12 cellular contexts compared by ENCODE assay signal in the genomic region with DNA sequence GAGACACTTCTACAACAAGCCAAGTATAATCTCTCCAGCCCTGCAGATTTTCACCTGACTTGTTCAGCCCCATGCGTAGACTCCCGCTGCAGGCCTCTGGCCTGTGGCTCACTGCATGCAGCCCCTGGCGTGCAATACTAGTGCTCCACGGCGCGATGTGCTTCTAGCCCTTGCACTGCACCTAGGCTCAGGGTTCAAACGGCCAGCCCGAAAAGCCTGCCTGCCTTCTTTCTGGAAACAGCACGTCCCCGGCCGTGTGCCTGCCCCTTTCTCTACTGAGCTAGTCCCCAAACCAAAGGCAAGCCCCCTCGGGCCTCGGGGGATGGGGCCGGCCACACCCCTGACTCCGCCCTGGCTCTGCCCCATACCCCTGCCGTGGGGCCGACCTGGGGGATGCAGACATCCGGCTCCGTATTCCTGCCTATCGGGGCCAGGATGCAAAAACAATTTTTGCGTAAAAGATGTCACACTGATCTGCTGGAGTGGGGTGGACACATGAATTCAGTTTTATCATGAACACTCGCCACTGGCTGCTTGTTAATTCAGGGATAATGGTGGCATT. TPM values are rescaled to one million over a fixed set of nuclear protein-coding genes. Genes with fewer than 3 reads are reported as not detected.
DNase-seq lines count a peak whose midpoint lies in the region; ATAC-seq and TF ChIP-seq lines count a peak whose summit lies in the region.
"Had no signal": no experiment of that assay in that cellular context is flagged by ENCODE, and none has a peak within 500 bp of the region (broad histone marks: within the 10 kb centered on the region; RNA-seq: fewer than 3 reads in every experiment).

No MANE protein-coding gene starts in this region.

- peak overlapping the region; percentile 73 for H3K27ac Mint-ChIP-seq in CD4-positive, alpha-beta T cell
- peak overlapping the region in 8 of 9 donors; percentile 51 to 84 (median 70) for H3K27ac Mint-ChIP-seq in naive thymus-derived CD4-positive, alpha-beta T cell

- no peak overlapping the region for H3K4me3 ChIP-seq in HEK293 (ENCODE audit: low read depth, low read length)
- H3K4me3 ChIP-seq in dorsolateral prefrontal cortex, result peak overlapping the region in 1 of 59 donors; percentile 4
- no peak overlapping the region for H3K4me3 ChIP-seq in naive thymus-derived CD4-positive, alpha-beta T cell (ENCODE audit: low read length)
- H3K4me3 ChIP-seq: HAP-1, heart right ventricle, prostate gland had no signal

- peaks cover 9% of the 10 kb centered on the region for H3K36me3 Mint-ChIP-seq in CD4-positive, alpha-beta T cell (ENCODE audit: low read depth)
- peaks cover 0 to 6% (median 0%) of the 10 kb centered on the region in 5 donors for H3K36me3 Mint-ChIP-seq in naive thymus-derived CD4-positive, alpha-beta T cell

- no peak for TF ChIP-seq CTCF in CD4-positive, alpha-beta T cell (IDR thresholded peaks at IDR 0.05)
- TF ChIP-seq CTCF in HEK293 (tag by site-specific recombination; IDR thresholded peaks at IDR 0.05) (no peak), dorsolateral prefrontal cortex (IDR thresholded peaks at IDR 0.05 in 54 of 56, conservative IDR thresholded peaks at IDR 0.05 in 2 of 56; ENCODE audit: low read depth in 1 of 56, partially characterized antibody in 56 of 56) (no peak)

- H3K9me3 ChIP-seq in CD4-positive, alpha-beta T cell (ENCODE audit: control insufficient read depth, low read length), result no peaks in the 10 kb centered on the region
- no peaks in the 10 kb centered on the region for H3K9me3 ChIP-seq in HEK293 (ENCODE audit: control insufficient read depth, insufficient read depth, low read depth, low read length)
- no peaks in the 10 kb centered on the region for H3K9me3 ChIP-seq in naive thymus-derived CD4-positive, alpha-beta T cell (ENCODE audit: control insufficient read depth in 2 of 3, low read length in 3 of 3)
- H3K9me3 ChIP-seq: HAP-1, heart right ventricle, prostate gland had no signal

- H3K27ac ChIP-seq in CD4-positive, alpha-beta T cell (ENCODE audit: low read depth, low read length), result no peak overlapping the region
- H3K27ac ChIP-seq in HEK293 (ENCODE audit: extremely low read depth, low read depth, low read length) (no peak overlapping the region), dorsolateral prefrontal cortex (peak overlapping the region in 58 of 59 donors; percentile 49 to 98 (median 94))
- H3K27ac ChIP-seq in naive thymus-derived CD4-positive, alpha-beta T cell (ENCODE audit: low read depth, low read length), result no peak overlapping the region
- H3K27ac ChIP-seq: heart right ventricle, prostate gland had no signal

- CTCF ChIA-PET in CD4-positive, alpha-beta T cell (lab: Charles Lee), result interaction anchor here (0.7 to 1.7 kb wide), 3 partner anchors 10 to 1093 kb away, joined by 3 to 7 read pairs (median 4); no protein-coding TSS in a partner anchor
- CTCF ChIA-PET in HEK293 (lab: Yijun Ruan, JAX), result interaction anchor here (0.6 kb wide), 2 partner anchors 11 to 20 kb away, joined by 3 to 6 read pairs; no protein-coding TSS in a partner anchor
- CTCF ChIA-PET in naive thymus-derived CD4-positive, alpha-beta T cell (lab: Charles Lee), result interaction anchor here (1.7 kb wide), 1 partner anchor 10 kb away, joined by 4 read pairs; no protein-coding TSS in a partner anchor

- H3K36me3 ChIP-seq in HEK293 (ENCODE audit: control insufficient read depth in 2 of 2, insufficient read depth in 1 of 2, low read length in 2 of 2), result peaks cover 0 to 17% of the 10 kb centered on the region in 2 experiments; a peak in 1 of 3 replicates
- peaks cover 0 to 29% (median 3%) of the 10 kb centered on the region in 3 experiments for H3K36me3 ChIP-seq in naive thymus-derived CD4-positive, alpha-beta T cell (ENCODE audit: control insufficient read depth in 2 of 3, insufficient read depth in 3 of 3, low read length in 3 of 3)
- H3K36me3 ChIP-seq: HAP-1 had no signal

- no peaks in the 10 kb centered on the region for H3K4me1 ChIP-seq in HEK293 (ENCODE audit: control insufficient read depth, insufficient read depth, low read length)
- H3K4me1 ChIP-seq in naive thymus-derived CD4-positive, alpha-beta T cell (ENCODE audit: control insufficient read depth in 2 of 2, insufficient read depth in 2 of 2, low read length in 2 of 2), result peaks cover 0 to 6% of the 10 kb centered on the region in 2 donors
- H3K4me1 ChIP-seq: HAP-1, prostate gland had no signal

- peak; percentile 25 for ATAC-seq in CD4-positive, alpha-beta T cell (ENCODE audit: poor library complexity)
- no peak for ATAC-seq in naive thymus-derived CD4-positive, alpha-beta T cell
- ATAC-seq in GM21447 (IDR thresholded peaks at IDR 0.05; ENCODE audit: unreplicated experiment), result no peak

- peaks cover 20% of the 10 kb centered on the region for H3K4me1 Mint-ChIP-seq in CD4-positive, alpha-beta T cell (ENCODE audit: low read depth)
- peaks cover 5 to 29% (median 17%) of the 10 kb centered on the region in 7 donors for H3K4me1 Mint-ChIP-seq in naive thymus-derived CD4-positive, alpha-beta T cell

- POLR2A ChIA-PET in CD4-positive, alpha-beta T cell (lab: Charles Lee), result no interaction called here
- POLR2A ChIA-PET in HEK293 (lab: Yijun Ruan, JAX), result no interaction called here
- POLR2A ChIA-PET in naive thymus-derived CD4-positive, alpha-beta T cell (lab: Charles Lee), result interaction anchor here (0.8 kb wide), 1 partner anchor 1922 kb away, joined by 3 read pairs; no protein-coding TSS in a partner anchor

- H3K27me3 ChIP-seq in CD4-positive, alpha-beta T cell (ENCODE audit: control insufficient read depth, insufficient read depth, low read length), result no peaks in the 10 kb centered on the region
- no peaks in the 10 kb centered on the region for H3K27me3 ChIP-seq in dorsolateral prefrontal cortex
- no peaks in the 10 kb centered on the region for H3K27me3 ChIP-seq in naive thymus-derived CD4-positive, alpha-beta T cell (ENCODE audit: control insufficient read depth in 2 of 2, insufficient read depth in 2 of 2, low read length in 2 of 2)
- H3K27me3 ChIP-seq: heart right ventricle had no signal

- no peaks in the 10 kb centered on the region for H3K27me3 Mint-ChIP-seq in CD4-positive, alpha-beta T cell
- H3K27me3 Mint-ChIP-seq in naive thymus-derived CD4-positive, alpha-beta T cell, result no peaks in the 10 kb centered on the region

- intact Hi-C loops in CD4-positive, alpha-beta T cell (cut with DNase I, micrococcal nuclease), result loop anchor here in 1 of 2 experiments (10.0 kb wide), 1 partner anchor 49 kb away; no protein-coding TSS in a partner anchor
- intact Hi-C loops in dorsolateral prefrontal cortex (cut with DNase I), result loop anchor here in 1 of 2 donors (5.0 to 10.0 kb wide), 4 partner anchors 51 to 319 kb away; a partner anchor contains a TSS
- intact Hi-C loops in naive thymus-derived CD4-positive, alpha-beta T cell (cut with micrococcal nuclease), result loop anchor here in 1 of 2 donors (10.0 kb wide), 1 partner anchor 59 kb away; no protein-coding TSS in a partner anchor

- no peak for DNase-seq in CD4-positive, alpha-beta T cell
- no peak for DNase-seq in dorsolateral prefrontal cortex
- no peak for DNase-seq in naive thymus-derived CD4-positive, alpha-beta T cell
- no peak for DNase-seq in CD1c-positive myeloid dendritic cell (ENCODE audit: extremely low spot score)
- no peak for DNase-seq in HCEC 1CT
- no peak for DNase-seq in anterior cingulate cortex (lab: John Stamatoyannopoulos, UW)
- DNase-seq: heart right ventricle, NCI-H2171 treated with DMSO at 0.1 percent for 48 hours had no signal

- no peak overlapping the region for H3K4me3 Mint-ChIP-seq in CD4-positive, alpha-beta T cell
- H3K4me3 Mint-ChIP-seq in naive thymus-derived CD4-positive, alpha-beta T cell, result peak overlapping the region in 6 of 10 donors; percentile 6 to 49 (median 28)

- H3K9me3 Mint-ChIP-seq in CD4-positive, alpha-beta T cell, result no peaks in the 10 kb centered on the region
- H3K9me3 Mint-ChIP-seq in naive thymus-derived CD4-positive, alpha-beta T cell, result no peaks in the 10 kb centered on the region

TF ChIP-seq in HEK293, 187 proteins besides CTCF, POLR2A, EP300 and RAD21:
- TF ChIP-seq KLF8 (tag by site-specific recombination; IDR thresholded peaks at IDR 0.05) (peak; percentile 68; the same call in 1 of the 2 replicates), SP7 (tag by site-specific recombination; IDR thresholded peaks at IDR 0.05) (0 out of 2 replicates have a peak, but pooled peaks have one; percentile 12), KLF1 (tag by site-specific recombination; IDR thresholded peaks at IDR 0.05) (peak; percentile 83), ZNF19 (tag by site-specific recombination; IDR thresholded peaks at IDR 0.05; ENCODE audit: low read depth) (no peak)
- TF ChIP-seq, protein P1, sequence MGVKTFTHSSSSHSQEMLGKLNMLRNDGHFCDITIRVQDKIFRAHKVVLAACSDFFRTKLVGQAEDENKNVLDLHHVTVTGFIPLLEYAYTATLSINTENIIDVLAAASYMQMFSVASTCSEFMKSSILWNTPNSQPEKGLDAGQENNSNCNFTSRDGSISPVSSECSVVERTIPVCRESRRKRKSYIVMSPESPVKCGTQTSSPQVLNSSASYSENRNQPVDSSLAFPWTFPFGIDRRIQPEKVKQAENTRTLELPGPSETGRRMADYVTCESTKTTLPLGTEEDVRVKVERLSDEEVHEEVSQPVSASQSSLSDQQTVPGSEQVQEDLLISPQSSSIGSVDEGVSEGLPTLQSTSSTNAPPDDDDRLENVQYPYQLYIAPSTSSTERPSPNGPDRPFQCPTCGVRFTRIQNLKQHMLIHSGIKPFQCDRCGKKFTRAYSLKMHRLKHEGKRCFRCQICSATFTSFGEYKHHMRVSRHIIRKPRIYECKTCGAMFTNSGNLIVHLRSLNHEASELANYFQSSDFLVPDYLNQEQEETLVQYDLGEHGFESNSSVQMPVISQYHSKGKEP (tag by site-specific recombination; IDR thresholded peaks at IDR 0.05), result peak; percentile 71

RNA-seq across cellular contexts. Expression of a gene that starts 26.3 kb away (rescaled TPM):
- 100 to 1,000 TPM in 1 of 2 experiments, 10 to 100 TPM in 1; 98.1 to 101 TPM for total RNA-seq in CD4-positive, alpha-beta T cell
- total RNA-seq in dorsolateral prefrontal cortex, result 100 to 1,000 TPM in 1 of 120 experiments, 10 to 100 TPM in 119; 49.1 to 103 (median 69.3) TPM
- total RNA-seq in naive thymus-derived CD4-positive, alpha-beta T cell, result 100 to 1,000 TPM in 2 of 5 experiments, 10 to 100 TPM in 3; 80.6 to 119 (median 93.2) TPM
- polyA plus RNA-seq in naive thymus-derived CD4-positive, alpha-beta T cell, result 10 to 100 TPM; 15.6 to 26.5 TPM

Comparison
In these comparisons a context has a peak if more than half of its experiments do, and no peak if none do; other contexts are left out.
1. H3K27ac ChIP-seq: peak in dorsolateral prefrontal cortex (58 of 59); none in CD4-positive, alpha-beta T cell (single experiment), HEK293 (single experiment) and naive thymus-derived CD4-positive, alpha-beta T cell (single experiment).